12 cellular contexts compared by ENCODE assay signal in the genomic region with DNA sequence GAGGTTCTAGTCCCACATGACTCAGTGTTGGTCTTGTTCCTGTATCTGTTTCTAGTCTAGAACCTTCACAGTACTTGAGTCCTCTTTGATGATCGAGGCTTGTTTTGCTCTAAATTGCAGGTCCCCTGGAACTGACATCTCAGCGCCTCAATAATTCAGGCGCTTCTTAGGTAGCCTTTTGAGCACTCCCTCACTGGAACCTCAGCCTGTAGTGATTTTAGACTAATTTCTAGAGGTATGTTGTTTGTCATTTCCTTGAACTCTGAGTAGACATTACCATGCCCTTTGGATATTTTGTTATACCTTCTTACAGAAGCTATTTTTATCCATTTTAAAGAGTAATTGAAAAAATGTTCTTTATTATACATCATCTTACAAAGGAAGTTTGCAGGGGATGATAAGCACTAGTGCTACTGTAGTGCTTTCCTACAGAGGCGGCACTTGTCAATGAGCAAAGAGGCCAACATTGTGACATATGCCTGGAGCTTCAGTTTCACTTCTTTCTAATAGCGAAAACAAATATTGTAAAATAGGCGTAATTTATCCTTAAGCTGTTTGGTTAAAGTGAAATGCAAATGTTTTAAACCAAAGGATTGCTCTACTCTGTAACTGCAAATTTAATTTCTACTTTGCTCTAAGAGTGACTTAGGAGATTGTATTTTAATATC.
A peak's percentile ranks its signal among the peaks of the same experiment; 100 is the strongest.
DNase-seq lines count a peak whose midpoint lies in the region; ATAC-seq and TF ChIP-seq lines count a peak whose summit lies in the region.
"Had no signal": no experiment of that assay in that cellular context is flagged by ENCODE, and none has a peak within 500 bp of the region (broad histone marks: within the 10 kb centered on the region; RNA-seq: fewer than 3 reads in every experiment).

No MANE protein-coding gene starts in this region.

- H3K27me3 Mint-ChIP-seq in neural progenitor cell (ENCODE audit: insufficient read depth, low read depth), result no peaks in the 10 kb centered on the region

- no peaks in the 10 kb centered on the region for H3K79me2 ChIP-seq in neural progenitor cell (ENCODE audit: low read depth)

- H4K20me1 ChIP-seq in neural progenitor cell (ENCODE audit: low read depth), result no peaks in the 10 kb centered on the region

- no peak overlapping the region for H3K9ac ChIP-seq in neural progenitor cell

- peaks cover 4% of the 10 kb centered on the region for H3F3A ChIP-seq in neural progenitor cell (ENCODE audit: low read depth)

- no peak overlapping the region for H2AFZ ChIP-seq in neural progenitor cell (replicated peaks)

- H3K4me3 ChIP-seq in GM12864 (ENCODE audit: low read depth, low read length) (no peak overlapping the region), neural progenitor cell (no peak overlapping the region)

- no peak overlapping the region for H3K4me2 ChIP-seq in neural progenitor cell

- no peaks in the 10 kb centered on the region for H3K4me1 Mint-ChIP-seq in neural progenitor cell

- TF ChIP-seq CTCF in GM12864 (IDR thresholded peaks at IDR 0.05; ENCODE audit: low read depth, low read length, missing control alignments), result no peak
- TF ChIP-seq CTCF in neural progenitor cell (IDR thresholded peaks at IDR 0.05), result no peak

- H3K27me3 ChIP-seq in neural progenitor cell, result no peaks in the 10 kb centered on the region
- H3K27me3 ChIP-seq: foreskin keratinocyte had no signal

- no peaks in the 10 kb centered on the region for H3K9me3 ChIP-seq in neural progenitor cell (ENCODE audit: low read depth)

- no peaks in the 10 kb centered on the region for H3K9me3 Mint-ChIP-seq in neural progenitor cell

- H3K36me3 Mint-ChIP-seq in neural progenitor cell, result no peaks in the 10 kb centered on the region

- H3K27ac ChIP-seq in neural progenitor cell, result no peak overlapping the region
- H3K27ac ChIP-seq: foreskin keratinocyte had no signal

- peaks cover 7% of the 10 kb centered on the region for H3K36me3 ChIP-seq in neural progenitor cell

- no peak overlapping the region for H3K27ac Mint-ChIP-seq in neural progenitor cell

- DNase-seq in GM12864 (ENCODE audit: low read depth), result peak; percentile 34
- DNase-seq in NOMO-1 treated with dmso at 0.1 percent for 144 hours (lab: John Stamatoyannopoulos, UW; ENCODE audit: unreplicated experiment), result peak; percentile 17
- no peak for DNase-seq in HT-29 (ENCODE audit: low spot score)
- DNase-seq in stimulated activated CD4-positive, alpha-beta T cell treated with anti-CD3 and anti-CD28 coated beads, Interleukin-2, amount 100 ng/mL, for 48 hours, result no peak
- DNase-seq in neural progenitor cell (ENCODE audit: low spot score), result no peak
- no peak for DNase-seq in NCI-H526 (lab: John Stamatoyannopoulos, UW)
- DNase-seq: foreskin keratinocyte, MM.1S, occipital lobe had no signal

- peak; percentile 90 for ATAC-seq in GM19455 (IDR thresholded peaks at IDR 0.05; ENCODE audit: unreplicated experiment)
- ATAC-seq in HG02938 (IDR thresholded peaks at IDR 0.05; ENCODE audit: unreplicated experiment), result peak; percentile 83
- ATAC-seq: foreskin keratinocyte, left lobe of liver had no signal

- H3K4me1 ChIP-seq in neural progenitor cell, result peaks cover 8% of the 10 kb centered on the region
- H3K4me1 ChIP-seq: foreskin keratinocyte had no signal

- no peak overlapping the region for H3K4me3 Mint-ChIP-seq in neural progenitor cell

Comparison
In these comparisons a context has a peak if more than half of its experiments do, and no peak if none do; other contexts are left out.
1. DNase-seq: peak in GM12864 (single experiment) and NOMO-1 treated with dmso at 0.1 percent for 144 hours (single experiment); none in HT-29 (single experiment), stimulated activated CD4-positive, alpha-beta T cell treated with anti-CD3 and anti-CD28 coated beads, Interleukin-2, amount 100 ng/mL, for 48 hours (0 of 2), neural progenitor cell (single experiment) and NCI-H526 (0 of 2).